Comparison of ENCODE assay signal across 33 cellular contexts in genomic region chr4:128981377-128981776, GRCh38.
A peak's percentile ranks its signal among the peaks of the same experiment; 100 is the strongest.
DNase-seq lines count a peak whose midpoint lies in the region; ATAC-seq, FAIRE-seq and TF ChIP-seq lines count a peak whose summit lies in the region.
"Had no signal": no experiment of that assay in that cellular context is flagged by ENCODE, and none has a peak within 500 bp of the region (broad histone marks: within the 10 kb centered on the region; RNA-seq: fewer than 3 reads in every experiment).

No MANE protein-coding gene starts in this region.

- H3K27ac ChIP-seq in K562 (ENCODE audit: extremely low read depth, low read depth, low read length) = 0 out of 3 replicates have a peak overlapping the region, but pooled peaks have one; percentile 15
- H3K27ac ChIP-seq: 22Rv1; A549; BLaER1; BLaER1 treated with 17β-estradiol and CSF1 and Interleukin-3, amounts not matched to agents 10 nM and 100 nM; C4-2B had no signal

- POLR2A ChIA-PET in K562 (lab: Yijun Ruan, JAX) = interaction anchor here (0.6 kb wide), 1 partner anchor 12 kb away, joined by 3 read pairs; no protein-coding TSS in a partner anchor

- DNase-seq in DMS 273 (lab: John Stamatoyannopoulos, UW; ENCODE audit: unreplicated experiment) (peak; percentile 26), DMS 273 treated with DMSO at 0.1 percent for 48 hours (lab: John Stamatoyannopoulos, UW) (no peak), NCI-H2171 treated with DMSO at 0.1 percent for 48 hours (lab: John Stamatoyannopoulos, UW) (peak; percentile 2), NCI-H2171 (lab: John Stamatoyannopoulos, UW) (no peak), NCI-H69 (lab: John Stamatoyannopoulos, UW) (peak; percentile 11), K562 (ENCODE audit: extremely low read depth in 1 of 4, low spot score in 3 of 4) (no peak), mucosa of gallbladder (ENCODE audit: low spot score) (no peak), NCI-H1105 (lab: John Stamatoyannopoulos, UW) (no peak)
- DNase-seq: 8988T; ACHN; AML-193; BE2C; C1 segment of cervical spinal cord; Caco-2; Calu3; CD4-positive, alpha-beta memory T cell; CD4-positive, alpha-beta T cell; CD4-positive, CD25-positive, alpha-beta regulatory T cell; CD8-positive, alpha-beta memory T cell; CD8-positive, alpha-beta T cell; COR-L47; DMS153; DMS79; DMS79 treated with DMSO at 0.1 percent for 48 hours; DND-41; EL had no signal

- no peak for TF ChIP-seq POLR2A in K562 (conservative IDR thresholded peaks at IDR 0.05)

- WGBS in K562 (ENCODE audit: insufficient coverage, low coverage, missing lambda C conversion rate) = 52% methylated on average over 6 of the region's 6 CpGs

- no peak for TF ChIP-seq CTCF in K562 (IDR thresholded peaks at IDR 0.05 in 2 of 3, conservative IDR thresholded peaks at IDR 0.05 in 1 of 3; ENCODE audit: insufficient read depth in 2 of 3, low read depth in 1 of 3, low read length in 3 of 3)

- H3K4me2 ChIP-seq in K562 (ENCODE audit: insufficient read depth, low read length) = no peak overlapping the region
- H3K4me2 ChIP-seq: A549; BLaER1; BLaER1 treated with 17β-estradiol and CSF1 and Interleukin-3, amounts not matched to agents 10 nM and 100 nM had no signal

- no peaks in the 10 kb centered on the region for H4K20me1 ChIP-seq in K562 (replicated peaks; ENCODE audit: control insufficient read depth, insufficient read depth, low read length)
- H4K20me1 ChIP-seq: BLaER1; BLaER1 treated with 17β-estradiol and CSF1 and Interleukin-3, amounts not matched to agents 10 nM and 100 nM had no signal

- no peak for TF ChIP-seq RAD21 in K562 (CRISPR knock-in tag; conservative IDR thresholded peaks at IDR 0.05 in 1 of 2, IDR thresholded peaks at IDR 0.05 in 1 of 2)

- no peak for FAIRE-seq in K562 (lab: Jason Lieb, UNC)
- FAIRE-seq: A204.1, A549, D721Med had no signal

- no peaks in the 10 kb centered on the region for H3K9me3 ChIP-seq in K562 (replicated peaks; ENCODE audit: control insufficient read depth, insufficient read depth, low read depth, low read length)
- H3K9me3 ChIP-seq: A549; BE2C; BLaER1; BLaER1 treated with 17β-estradiol and CSF1 and Interleukin-3, amounts not matched to agents 10 nM and 100 nM; Caco-2 had no signal

- CTCF ChIA-PET in K562 (lab: Yijun Ruan, JAX; ENCODE audit: low intra/inter-chr PET ratio) = no interaction called here

- H3K36me3 ChIP-seq in K562 (ENCODE audit: control insufficient read depth, insufficient read depth, low read length) = peaks cover 4% of the 10 kb centered on the region; the same call in 1 of the 3 replicates

- H3K9me1 ChIP-seq in K562 (ENCODE audit: control insufficient read depth, insufficient read depth, low read length) = no peaks in the 10 kb centered on the region

- no peak overlapping the region for H3K9ac ChIP-seq in K562 (ENCODE audit: insufficient read depth in 1 of 2, low read depth in 2 of 2, low read length in 2 of 2)
- H3K9ac ChIP-seq: BLaER1; BLaER1 treated with 17β-estradiol and CSF1 and Interleukin-3, amounts not matched to agents 10 nM and 100 nM had no signal

- no peak for TF ChIP-seq EP300 in K562 (IDR thresholded peaks at IDR 0.05; ENCODE audit: low read length)

- no peak for ATAC-seq in K562
- ATAC-seq: A549; CD8-positive, alpha-beta T cell had no signal

- in situ Hi-C loops in K562 (cut with MboI) = no loop called here

- H2AFZ ChIP-seq in K562 (ENCODE audit: low read depth, low read length) = no peak overlapping the region

- intact Hi-C loops in K562 (cut with micrococcal nuclease) = no loop called here

- H3K4me1 ChIP-seq in K562 (replicated peaks in 1 of 2; ENCODE audit: control insufficient read depth in 2 of 2, insufficient read depth in 2 of 2, low read length in 2 of 2) = no peaks in the 10 kb centered on the region
- H3K4me1 ChIP-seq: BLaER1; BLaER1 treated with 17β-estradiol and CSF1 and Interleukin-3, amounts not matched to agents 10 nM and 100 nM; Caco-2 had no signal

- H3K4me3 ChIP-seq in K562 = no peak overlapping the region
- H3K4me3 ChIP-seq: A549; BLaER1; BLaER1 treated with 17β-estradiol and CSF1 and Interleukin-3, amounts not matched to agents 10 nM and 100 nM had no signal

- no TSS peak for BruUV-seq in K562 (replicated peaks; lab: Mats Ljungman, UMichigan)

- H3K79me2 ChIP-seq in K562 (ENCODE audit: control insufficient read depth, insufficient read depth, low read length) = no peaks in the 10 kb centered on the region

- H3K27me3 ChIP-seq in K562 (ENCODE audit: control insufficient read depth in 2 of 2, insufficient read depth in 2 of 2, low read length in 2 of 2) = no peaks in the 10 kb centered on the region
- H3K27me3 ChIP-seq: BE2C; BLaER1; BLaER1 treated with 17β-estradiol and CSF1 and Interleukin-3, amounts not matched to agents 10 nM and 100 nM had no signal

TF ChIP-seq in K562, 482 proteins besides CTCF, POLR2A, EP300 and RAD21:
- TF ChIP-seq THAP7 (CRISPR knock-in tag; IDR thresholded peaks at IDR 0.05) = no peak
- peak; percentile 54 for TF ChIP-seq C11orf30 (IDR thresholded peaks at IDR 0.05; ENCODE audit: low read depth)
- TF ChIP-seq ZNF316 (IDR thresholded peaks at IDR 0.05) = peak; percentile 67

Comparison
In these comparisons a context has a peak if more than half of its experiments do, and no peak if none do; other contexts are left out.
1. DNase-seq: peak in DMS 273 (single experiment), NCI-H2171 treated with DMSO at 0.1 percent for 48 hours (single experiment) and NCI-H69 (single experiment); none in DMS 273 treated with DMSO at 0.1 percent for 48 hours (single experiment), NCI-H2171 (single experiment), K562 (0 of 4), mucosa of gallbladder (single experiment) and NCI-H1105 (single experiment).